1 cellular context compared by ENCODE assay signal in genomic region chr1:151892190-151892589, GRCh38.
TF ChIP-seq lines count a peak whose summit lies in the region.

No MANE protein-coding gene starts in this region.

TF ChIP-seq in GM23338, 12 proteins besides CTCF, POLR2A, EP300 and RAD21 (continued from another document):
- TF ChIP-seq ZNF462 (CRISPR knock-in tag; IDR thresholded peaks at IDR 0.05) = no peak
- no peak for TF ChIP-seq JUNB (IDR thresholded peaks at IDR 0.05; ENCODE audit: unreplicated experiment)
- TF ChIP-seq REST (IDR thresholded peaks at IDR 0.05; ENCODE audit: unreplicated experiment) = no peak
- no peak for TF ChIP-seq EZH2 (IDR thresholded peaks at IDR 0.05; ENCODE audit: low read depth, unreplicated experiment)
- TF ChIP-seq ZNF331 (CRISPR knock-in tag; IDR thresholded peaks at IDR 0.05; ENCODE audit: low read depth) = no peak
- no peak for TF ChIP-seq STAT1 (IDR thresholded peaks at IDR 0.05; ENCODE audit: unreplicated experiment)
